ENCODE assay signal across 9 cellular contexts in the genomic region with DNA sequence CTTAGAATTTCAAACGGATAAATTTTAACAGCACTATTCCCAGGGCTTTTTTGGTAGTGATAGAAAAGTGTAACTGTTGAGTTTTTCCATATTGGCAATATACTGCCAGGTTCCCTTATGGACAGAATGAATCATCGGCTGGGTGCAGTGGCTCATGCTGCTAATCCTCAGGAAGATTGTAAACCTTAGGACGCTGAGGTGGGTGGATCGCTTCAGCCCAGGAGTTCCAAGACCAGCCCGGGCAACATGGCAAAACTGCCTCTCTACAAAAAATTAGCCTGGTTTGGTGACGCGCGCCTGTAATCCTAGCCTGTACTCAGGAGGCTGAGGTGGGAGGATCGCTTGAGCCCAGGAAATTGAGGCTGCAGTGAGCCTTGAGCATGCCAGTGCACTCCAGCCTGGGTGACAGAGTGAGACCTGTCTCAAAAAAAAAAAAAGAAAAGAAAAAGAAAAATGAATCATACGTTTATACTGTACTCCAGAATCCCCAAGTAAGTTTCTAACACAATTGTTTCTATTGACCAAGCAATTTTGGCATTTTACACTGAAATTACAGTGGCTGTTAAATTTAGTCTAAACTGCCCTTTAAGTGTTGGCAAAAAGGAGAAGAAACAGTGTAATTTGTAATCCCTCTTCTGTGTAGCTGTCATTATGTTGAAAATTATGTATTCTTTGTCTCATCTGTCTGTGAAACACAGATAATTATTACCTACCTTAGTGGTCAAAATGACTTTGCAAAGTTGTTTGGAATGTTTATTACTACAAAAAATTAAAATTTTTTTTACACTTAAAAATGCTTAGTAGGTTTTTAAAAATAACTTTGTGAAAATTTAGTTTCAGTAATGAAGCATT. TPM values are rescaled to one million over a fixed set of nuclear protein-coding genes. Genes with fewer than 3 reads are reported as not detected.
DNase-seq lines count a peak whose midpoint lies in the region; ATAC-seq and TF ChIP-seq lines count a peak whose summit lies in the region.
"Had no signal": no experiment of that assay in that cellular context is flagged by ENCODE, and none has a peak within 500 bp of the region (broad histone marks: within the 10 kb centered on the region; RNA-seq: fewer than 3 reads in every experiment).

No MANE protein-coding gene starts in this region.

- TF ChIP-seq CTCF in CD8-positive, alpha-beta T cell (IDR thresholded peaks at IDR 0.05) = no peak

- H3K4me1 ChIP-seq in CD8-positive, alpha-beta T cell (ENCODE audit: insufficient read depth, low read length) = peaks cover 20% of the 10 kb centered on the region

- intact Hi-C loops in CD8-positive, alpha-beta T cell (cut with DNase I, micrococcal nuclease) = loop anchor here in 1 of 2 experiments (5.0 kb wide), 2 partner anchors 35 to 665 kb away; a partner anchor contains a TSS

- CTCF ChIA-PET in CD8-positive, alpha-beta T cell (lab: Charles Lee) = no interaction called here

- peaks cover 41% of the 10 kb centered on the region for H3K4me1 Mint-ChIP-seq in CD8-positive, alpha-beta T cell (ENCODE audit: low read depth)
- H3K4me1 Mint-ChIP-seq in activated naive CD8-positive, alpha-beta T cell treated with anti-CD3 and anti-CD28 coated beads for 36 hours = peaks cover 20% of the 10 kb centered on the region

- POLR2A ChIA-PET in CD8-positive, alpha-beta T cell (lab: Charles Lee) = no interaction called here

- no peak overlapping the region for H3K27ac ChIP-seq in CD8-positive, alpha-beta T cell (ENCODE audit: low read depth, low read length)

- peak overlapping the region; percentile 55 for H3K4me3 Mint-ChIP-seq in CD8-positive, alpha-beta T cell
- H3K4me3 Mint-ChIP-seq in activated naive CD8-positive, alpha-beta T cell treated with anti-CD3 and anti-CD28 coated beads for 36 hours = peak overlapping the region; percentile 92

- no peaks in the 10 kb centered on the region for H3K27me3 Mint-ChIP-seq in CD8-positive, alpha-beta T cell (ENCODE audit: low read depth)
- H3K27me3 Mint-ChIP-seq in activated naive CD8-positive, alpha-beta T cell treated with anti-CD3 and anti-CD28 coated beads for 36 hours = no peaks in the 10 kb centered on the region

- no peaks in the 10 kb centered on the region for H3K36me3 ChIP-seq in CD8-positive, alpha-beta T cell (ENCODE audit: insufficient read depth, low read length)

- no peaks in the 10 kb centered on the region for H3K9me3 ChIP-seq in CD8-positive, alpha-beta T cell (ENCODE audit: low read length)

- H3K36me3 Mint-ChIP-seq in CD8-positive, alpha-beta T cell = peaks cover 8% of the 10 kb centered on the region
- H3K36me3 Mint-ChIP-seq in activated naive CD8-positive, alpha-beta T cell treated with anti-CD3 and anti-CD28 coated beads for 36 hours = peaks cover 10% of the 10 kb centered on the region

- H3K27ac Mint-ChIP-seq in CD8-positive, alpha-beta T cell = no peak overlapping the region
- H3K27ac Mint-ChIP-seq in activated naive CD8-positive, alpha-beta T cell treated with anti-CD3 and anti-CD28 coated beads for 36 hours = no peak overlapping the region

- no peaks in the 10 kb centered on the region for H3K27me3 ChIP-seq in CD8-positive, alpha-beta T cell (ENCODE audit: insufficient read depth, low read length)

- no peak for DNase-seq in CD8-positive, alpha-beta T cell
- DNase-seq in HK-2 (ENCODE audit: unreplicated experiment) = peak; percentile 38
- DNase-seq in activated naive CD8-positive, alpha-beta T cell treated with anti-CD3 and anti-CD28 coated beads for 36 hours = no peak
- DNase-seq in lung microvascular endothelial cell (ENCODE audit: low read depth in 2 of 2) = peak; percentile 6 to 17
- no peak for DNase-seq in anterior cingulate cortex (lab: John Stamatoyannopoulos, UW)
- no peak for DNase-seq in activated CD4-positive, alpha-beta T cell treated with anti-CD3 and anti-CD28 coated beads, Interleukin-2, amount 50 U/mL, for 48 hours
- no peak for DNase-seq in DMS79 treated with DMSO at 0.1 percent for 48 hours (lab: John Stamatoyannopoulos, UW)
- DNase-seq: cerebellar nuclear complex had no signal

- no peak for ATAC-seq in CD8-positive, alpha-beta T cell
- ATAC-seq in GM19455 (IDR thresholded peaks at IDR 0.05; ENCODE audit: unreplicated experiment) = no peak

- H3K9me3 Mint-ChIP-seq in CD8-positive, alpha-beta T cell = no peaks in the 10 kb centered on the region
- no peaks in the 10 kb centered on the region for H3K9me3 Mint-ChIP-seq in activated naive CD8-positive, alpha-beta T cell treated with anti-CD3 and anti-CD28 coated beads for 36 hours

- H3K4me3 ChIP-seq in CD8-positive, alpha-beta T cell (ENCODE audit: low read depth, low read length) = no peak overlapping the region

RNA-seq across cellular contexts. Expression of a gene that starts 1.8 kb away (rescaled TPM):
- total RNA-seq in CD8-positive, alpha-beta T cell = 10 to 100 TPM; 16.3 to 18.7 TPM
- total RNA-seq in activated naive CD8-positive, alpha-beta T cell treated with anti-CD3 and anti-CD28 coated beads for 36 hours = 10 to 100 TPM; 52.3 to 58.0 TPM
- total RNA-seq in lung microvascular endothelial cell = 29.2 and 35.9 TPM in 2 replicates

RNA-seq across cellular contexts. Expression of a gene that starts 10.6 kb away (rescaled TPM):
- total RNA-seq in CD8-positive, alpha-beta T cell = under 1 TPM in 1 of 2 experiments, not detected in 1; 0.05 TPM
- under 1 TPM; 0.26 to 0.27 TPM for total RNA-seq in activated naive CD8-positive, alpha-beta T cell treated with anti-CD3 and anti-CD28 coated beads for 36 hours
- under 0.01 TPM in 2 replicates for total RNA-seq in lung microvascular endothelial cell

RNA-seq across cellular contexts. Expression of a gene that starts 56.9 kb away (rescaled TPM):
- total RNA-seq in CD8-positive, alpha-beta T cell = 10 to 100 TPM; 23.2 to 24.6 TPM
- total RNA-seq in activated naive CD8-positive, alpha-beta T cell treated with anti-CD3 and anti-CD28 coated beads for 36 hours = 10 to 100 TPM; 79.3 to 79.5 TPM
- 27.9 and 38.9 TPM in 2 replicates for total RNA-seq in lung microvascular endothelial cell

Comparison
In these comparisons a context has a peak if more than half of its experiments do, and no peak if none do; other contexts are left out.
1. DNase-seq: peak in HK-2 (single experiment) and lung microvascular endothelial cell (2 of 2); none in CD8-positive, alpha-beta T cell (0 of 7), activated naive CD8-positive, alpha-beta T cell treated with anti-CD3 and anti-CD28 coated beads for 36 hours (single experiment), anterior cingulate cortex (0 of 58), activated CD4-positive, alpha-beta T cell treated with anti-CD3 and anti-CD28 coated beads, Interleukin-2, amount 50 U/mL, for 48 hours (0 of 2) and DMS79 treated with DMSO at 0.1 percent for 48 hours (single experiment).